In the genomic region with DNA sequence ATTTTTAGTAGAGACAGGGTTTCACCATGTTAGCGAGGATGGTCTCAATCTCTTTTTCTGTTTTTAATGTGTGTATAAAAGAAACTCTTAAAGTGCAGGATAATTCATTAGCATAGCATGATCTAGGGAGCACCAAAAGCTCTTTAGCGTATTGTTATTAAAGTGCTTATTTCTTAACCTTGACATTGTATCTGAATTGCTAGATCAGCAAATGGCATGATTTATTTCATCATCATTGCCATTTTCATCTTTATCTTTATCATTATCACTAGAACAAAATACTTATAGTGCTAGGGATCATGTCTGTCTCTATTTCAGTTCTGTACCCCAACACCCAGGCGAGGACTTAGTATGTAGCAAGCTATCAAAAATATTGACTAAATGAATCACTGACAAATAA, we compare ENCODE assay signal across 6 cellular contexts.
"Had no signal": no experiment of that assay in that cellular context is flagged by ENCODE, and none has a peak within 500 bp of the region (broad histone marks: within the 10 kb centered on the region; RNA-seq: fewer than 3 reads in every experiment).

No MANE protein-coding gene starts in this region.

- FAIRE-seq: HTR-8/SVneo, K562 had no signal

- H3K9ac ChIP-seq: KMS-11 had no signal

- H3K27ac ChIP-seq: HL-60, KMS-11 had no signal

- DNase-seq: KBM-7, KG1 had no signal

- H3K4me2 ChIP-seq: KMS-11 had no signal

- ATAC-seq: K562 had no signal

- H3K4me3 ChIP-seq: K562 had no signal
